Comparison of ENCODE assay signal across 1 cellular context in genomic region chr4:76090241-76090691, GRCh38.
TF ChIP-seq lines count a peak whose summit lies in the region.

No MANE protein-coding gene starts in this region.

TF ChIP-seq in endothelial cell of umbilical vein, 7 proteins besides CTCF, POLR2A, EP300 and RAD21:
- TF ChIP-seq FOS (IDR thresholded peaks at IDR 0.05; ENCODE audit: borderline replicate concordance, insufficient read depth, low read length) (peak; percentile 12), MYC (IDR thresholded peaks at IDR 0.05; ENCODE audit: low read depth, low read length) (no peak), GATA2 (IDR thresholded peaks at IDR 0.05; ENCODE audit: insufficient read depth, insufficient read length, low read depth, low read length) (peak; percentile 97)
TF ChIP-seq in endothelial cell of umbilical vein: peak in this region for 2.
